In the genomic region with DNA sequence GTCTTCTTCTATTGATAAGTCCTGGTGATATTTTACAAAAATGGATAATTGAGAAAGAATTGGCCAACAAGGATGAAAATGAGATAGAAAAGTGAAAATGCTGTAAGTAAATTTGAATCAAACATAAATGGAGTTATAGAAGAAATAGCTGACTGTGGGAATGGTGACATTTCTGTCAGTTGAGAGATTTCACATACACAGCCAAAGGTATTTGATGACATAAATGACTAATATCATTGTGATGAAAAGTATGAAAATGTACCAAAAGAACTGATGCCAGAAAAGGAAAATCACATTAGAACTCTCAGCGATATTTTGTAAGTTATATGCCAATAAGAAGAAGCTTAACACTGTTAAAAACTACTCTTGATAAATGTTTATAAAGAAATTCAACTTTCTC, we compare ENCODE assay signal across 18 cellular contexts. TPM values are rescaled to one million over a fixed set of nuclear protein-coding genes. Genes with fewer than 3 reads are reported as not detected.
"Had no signal": no experiment of that assay in that cellular context is flagged by ENCODE, and none has a peak within 500 bp of the region (broad histone marks: within the 10 kb centered on the region; RNA-seq: fewer than 3 reads in every experiment).

No MANE protein-coding gene starts in this region.

- ATAC-seq: left lobe of liver; naive thymus-derived CD4-positive, alpha-beta T cell had no signal

- H3K27ac ChIP-seq: cardiac muscle cell, colonic mucosa, esophagus squamous epithelium, hepatocyte, right atrium auricular region, suprapubic skin had no signal

- H3K4me1 Mint-ChIP-seq: activated naive CD8-positive, alpha-beta T cell treated with anti-CD3 and anti-CD28 coated beads, Interleukin-2, amount 10 ng/mL, durations not matched to agents 7 days and 5 days; naive thymus-derived CD4-positive, alpha-beta T cell had no signal

- H3K36me3 Mint-ChIP-seq: activated naive CD8-positive, alpha-beta T cell treated with anti-CD3 and anti-CD28 coated beads, Interleukin-2, amount 10 ng/mL, durations not matched to agents 7 days and 5 days; naive thymus-derived CD4-positive, alpha-beta T cell; type B pancreatic cell had no signal

- H3K4me3 Mint-ChIP-seq: activated naive CD8-positive, alpha-beta T cell treated with anti-CD3 and anti-CD28 coated beads, Interleukin-2, amount 10 ng/mL, durations not matched to agents 7 days and 5 days; naive thymus-derived CD4-positive, alpha-beta T cell; stimulated activated naive CD8-positive, alpha-beta T cell treated with anti-CD3 and anti-CD28 coated beads, Interleukin-15, Interleukin-2, amounts not matched to agents 100 ng/mL and 50 ng/mL, for 24 hours; type B pancreatic cell had no signal

- H3K27ac Mint-ChIP-seq: activated naive CD8-positive, alpha-beta T cell treated with anti-CD3 and anti-CD28 coated beads, Interleukin-2, amount 10 ng/mL, durations not matched to agents 7 days and 5 days; naive thymus-derived CD4-positive, alpha-beta T cell; progenitor cell of endocrine pancreas; stimulated activated naive CD8-positive, alpha-beta T cell treated with anti-CD3 and anti-CD28 coated beads, Interleukin-15, Interleukin-2, amounts not matched to agents 100 ng/mL and 50 ng/mL, for 24 hours; type B pancreatic cell had no signal

- H3K4me3 ChIP-seq: cardiac muscle cell, colonic mucosa, esophagus squamous epithelium, hepatocyte, right atrium auricular region, suprapubic skin had no signal

- H3K9me3 ChIP-seq: colonic mucosa, esophagus squamous epithelium, right atrium auricular region, suprapubic skin had no signal

- H3K9me3 Mint-ChIP-seq: activated naive CD8-positive, alpha-beta T cell treated with anti-CD3 and anti-CD28 coated beads, Interleukin-2, amount 10 ng/mL, durations not matched to agents 7 days and 5 days; naive thymus-derived CD4-positive, alpha-beta T cell; stimulated activated naive CD8-positive, alpha-beta T cell treated with anti-CD3 and anti-CD28 coated beads, Interleukin-15, Interleukin-2, amounts not matched to agents 100 ng/mL and 50 ng/mL, for 24 hours; type B pancreatic cell had no signal

- H3K27me3 Mint-ChIP-seq: naive thymus-derived CD4-positive, alpha-beta T cell; stimulated activated naive CD8-positive, alpha-beta T cell treated with anti-CD3 and anti-CD28 coated beads, Interleukin-15, Interleukin-2, amounts not matched to agents 100 ng/mL and 50 ng/mL, for 24 hours had no signal

- H3K36me3 ChIP-seq: cardiac muscle cell, colonic mucosa, esophagus squamous epithelium, right atrium auricular region, suprapubic skin had no signal

- DNase-seq: activated CD4-positive, CD25-positive, alpha-beta regulatory T cell treated with anti-CD3 and anti-CD28 coated beads, Interleukin-2, amount 50 U/mL, for 72 hours; activated naive CD4-positive, alpha-beta T cell; activated naive CD8-positive, alpha-beta T cell treated with anti-CD3 and anti-CD28 coated beads, Interleukin-2, amount 10 ng/mL, durations not matched to agents 7 days and 5 days; aorta; colonic mucosa; esophagus squamous epithelium; naive thymus-derived CD4-positive, alpha-beta T cell; T-helper 9 cell had no signal

- H3K79me2 ChIP-seq: hepatocyte had no signal

- H3K27me3 ChIP-seq: cardiac muscle cell, colonic mucosa, esophagus squamous epithelium, hepatocyte, right atrium auricular region, suprapubic skin had no signal

- H2AFZ ChIP-seq: hepatocyte had no signal

- H3K4me2 ChIP-seq: hepatocyte had no signal

- H3K4me1 ChIP-seq: colonic mucosa, esophagus squamous epithelium, right atrium auricular region, suprapubic skin had no signal

RNA-seq across cellular contexts. Expression of gene TFPI2, which starts 54.9 kb away (rescaled TPM):
- total RNA-seq: activated CD8-positive, alpha-beta memory T cell treated with anti-CD3 and anti-CD28 coated beads for 36 hours; activated naive CD8-positive, alpha-beta T cell treated with anti-CD3 and anti-CD28 coated beads, Interleukin-2, amount 10 ng/mL, durations not matched to agents 7 days and 5 days; mononuclear cell had no signal
